ENCODE assay signal across 1 cellular context in genomic region chr1:211515090-211516023, GRCh38.
TF ChIP-seq lines count a peak whose summit lies in the region.

No MANE protein-coding gene starts in this region.

TF ChIP-seq in HepG2, 621 proteins besides CTCF, POLR2A, EP300 and RAD21 (continued from another document and continues in another):
- TF ChIP-seq RNF219 (CRISPR knock-in tag; IDR thresholded peaks at IDR 0.05) (no peak), MXD3 (CRISPR knock-in tag; IDR thresholded peaks at IDR 0.05) (peak; percentile 28; the same call in 1 of the 2 replicates), DBP (CRISPR knock-in tag; IDR thresholded peaks at IDR 0.05; ENCODE audit: not compliant biosample characterization) (no peak), ONECUT2 (CRISPR knock-in tag; IDR thresholded peaks at IDR 0.05) (0 out of 2 replicates have a peak, but pooled peaks have one; percentile 32), TMF1 (CRISPR knock-in tag; IDR thresholded peaks at IDR 0.05; ENCODE audit: low read depth) (peak; percentile 53; the same call in 1 of the 2 replicates), TERF1 (CRISPR knock-in tag; IDR thresholded peaks at IDR 0.05) (no peak), SPEN (CRISPR knock-in tag; IDR thresholded peaks at IDR 0.05; ENCODE audit: low read depth) (peak; percentile 44; the same call in 1 of the 2 replicates), GMEB1 (CRISPR knock-in tag; IDR thresholded peaks at IDR 0.05; ENCODE audit: borderline replicate concordance) (0 out of 2 replicates have a peak, but pooled peaks have one; percentile 18), ZNF737 (CRISPR knock-in tag; IDR thresholded peaks at IDR 0.05; ENCODE audit: borderline replicate concordance) (no peak), GATAD2A (CRISPR knock-in tag; IDR thresholded peaks at IDR 0.05) (peak; percentile 82), ZGPAT (CRISPR knock-in tag; IDR thresholded peaks at IDR 0.05) (peak; percentile 79), ZBTB7A (CRISPR knock-in tag; IDR thresholded peaks at IDR 0.05) (peak; percentile 41; the same call in 1 of the 2 replicates), ZNF326 (CRISPR knock-in tag; IDR thresholded peaks at IDR 0.05; ENCODE audit: borderline replicate concordance) (no peak), TFDP1 (CRISPR knock-in tag; IDR thresholded peaks at IDR 0.05; ENCODE audit: borderline replicate concordance) (peak; percentile 93), ELF1 (CRISPR knock-in tag; IDR thresholded peaks at IDR 0.05) (no peak), RFXAP (CRISPR knock-in tag; IDR thresholded peaks at IDR 0.05; ENCODE audit: borderline replicate concordance) (peak; percentile 93; the same call in 1 of the 2 replicates), SKIL (CRISPR knock-in tag; IDR thresholded peaks at IDR 0.05; ENCODE audit: borderline replicate concordance) (peak; percentile 65; the same call in 1 of the 2 replicates), AKAP8 (CRISPR knock-in tag; IDR thresholded peaks at IDR 0.05) (peak; percentile 63; the same call in 1 of the 2 replicates), ARID4A (CRISPR knock-in tag; IDR thresholded peaks at IDR 0.05; ENCODE audit: borderline replicate concordance) (peak; percentile 78; the same call in 1 of the 2 replicates), SP4 (CRISPR knock-in tag; IDR thresholded peaks at IDR 0.05) (peak; percentile 80; the same call in 1 of the 2 replicates), JUN (CRISPR knock-in tag; IDR thresholded peaks at IDR 0.05) (no peak), ZNF746 (CRISPR knock-in tag; IDR thresholded peaks at IDR 0.05) (no peak; the same call in 1 of the 2 replicates), KLF6 (CRISPR knock-in tag; IDR thresholded peaks at IDR 0.05) (peak; percentile 53; the same call in 1 of the 2 replicates), RORA (CRISPR knock-in tag; IDR thresholded peaks at IDR 0.05) (no peak), CENPBD1 (CRISPR knock-in tag; IDR thresholded peaks at IDR 0.05; ENCODE audit: borderline replicate concordance, low read depth) (no peak), THRA (CRISPR knock-in tag; IDR thresholded peaks at IDR 0.05; ENCODE audit: borderline replicate concordance) (no peak; the same call in 1 of the 2 replicates), FOXO1 (CRISPR knock-in tag; IDR thresholded peaks at IDR 0.05) (peak; percentile 10), THAP11 (CRISPR knock-in tag; IDR thresholded peaks at IDR 0.05) (peak; percentile 60), ZNF607 (CRISPR knock-in tag; IDR thresholded peaks at IDR 0.05; ENCODE audit: borderline replicate concordance) (peak; percentile 72; the same call in 1 of the 2 replicates), SIX1 (CRISPR knock-in tag; IDR thresholded peaks at IDR 0.05; ENCODE audit: borderline replicate concordance) (no peak), HES4 (CRISPR knock-in tag; IDR thresholded peaks at IDR 0.05; ENCODE audit: borderline replicate concordance) (peak; percentile 59; the same call in 1 of the 2 replicates), ZSCAN20 (CRISPR knock-in tag; IDR thresholded peaks at IDR 0.05; ENCODE audit: borderline replicate concordance) (no peak), HNRNPL (IDR thresholded peaks at IDR 0.05; ENCODE audit: low read depth, low read length) (peak; percentile 97), ZNF850 (CRISPR knock-in tag; conservative IDR thresholded peaks at IDR 0.05) (no peak), SATB2 (CRISPR knock-in tag; IDR thresholded peaks at IDR 0.05) (no peak), ZNF251 (CRISPR knock-in tag; IDR thresholded peaks at IDR 0.05) (no peak), EED (CRISPR knock-in tag; IDR thresholded peaks at IDR 0.05) (0 out of 2 replicates have a peak, but pooled peaks have one; percentile 41), NAIF1 (CRISPR knock-in tag; IDR thresholded peaks at IDR 0.05; ENCODE audit: borderline replicate concordance) (no peak), ATF5 (CRISPR knock-in tag; IDR thresholded peaks at IDR 0.05; ENCODE audit: low read depth) (no peak), ZNF335 (CRISPR knock-in tag; IDR thresholded peaks at IDR 0.05) (peak; percentile 33; the same call in 1 of the 2 replicates), SRSF1 (optimal IDR thresholded peaks at IDR 0.05; ENCODE audit: low read depth, low read length) (no peak), AGO1 (IDR thresholded peaks at IDR 0.05; ENCODE audit: low read depth, low read length, poor library complexity, severe bottlenecking) (no peak), PHF21A (CRISPR knock-in tag; IDR thresholded peaks at IDR 0.05) (peak; percentile 70; the same call in 1 of the 2 replicates), RFX5 (IDR thresholded peaks at IDR 0.05; ENCODE audit: low read depth, low read length) (no peak), HNRNPK (IDR thresholded peaks at IDR 0.05; ENCODE audit: low read depth, low read length, poor library complexity, severe bottlenecking) (peak; percentile 26), WIZ (CRISPR knock-in tag; IDR thresholded peaks at IDR 0.05) (no peak)
